In the genomic region with DNA sequence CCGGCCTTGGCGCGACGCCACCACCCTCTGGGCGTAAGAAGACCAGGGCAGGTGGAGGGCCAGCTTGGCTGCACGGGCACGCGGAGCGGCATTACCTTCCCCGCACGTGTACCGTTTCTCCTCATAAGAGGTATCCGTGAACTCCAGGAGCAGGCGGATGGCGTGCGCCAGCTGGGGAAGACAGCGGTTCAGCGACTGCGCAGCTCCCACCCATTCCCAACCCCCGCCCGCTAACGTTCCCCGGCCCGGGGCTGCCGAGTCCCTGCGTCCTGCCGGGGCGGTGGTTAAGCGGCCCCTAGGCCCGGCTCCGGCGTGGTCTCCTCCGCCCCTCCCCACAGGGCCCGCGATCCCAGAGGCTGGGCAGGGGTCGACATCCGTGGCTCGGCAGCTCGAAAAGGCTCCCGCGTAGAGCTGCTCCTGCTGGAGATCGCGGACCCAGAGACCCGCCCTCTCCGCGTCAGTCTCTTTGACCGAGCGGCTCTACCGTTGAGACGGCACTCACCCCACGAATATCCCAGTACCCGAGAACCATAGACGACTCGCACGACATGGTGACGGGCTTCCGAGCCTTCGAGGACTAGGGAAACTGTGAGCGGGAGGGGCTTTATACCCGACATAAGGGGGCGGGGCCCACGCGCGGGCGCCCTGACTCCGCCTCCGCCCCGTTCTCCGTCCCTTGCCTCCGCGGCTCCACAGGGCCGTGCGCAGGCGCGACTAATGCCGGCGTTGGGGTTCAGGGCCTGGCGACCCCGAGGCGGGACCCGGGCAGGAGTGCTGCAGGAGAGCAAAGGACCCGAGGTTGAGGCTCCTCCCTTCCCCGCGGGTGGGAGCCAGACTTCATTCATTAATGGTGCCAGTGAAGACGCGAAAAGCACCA, we compare ENCODE assay signal across 8 cellular contexts. TPM values are rescaled to one million over a fixed set of nuclear protein-coding genes. Genes with fewer than 3 reads are reported as not detected.
DNase-seq lines count a peak whose midpoint lies in the region; ATAC-seq and TF ChIP-seq lines count a peak whose summit lies in the region.

No MANE protein-coding gene starts in this region.

- H3K4me2 ChIP-seq in MM.1S (ENCODE audit: low read depth, low read length) = peak overlapping the region; percentile 66

- DNase-seq in COLO829 (ENCODE audit: low spot score) (peak; percentile 40), MM.1S (peak; percentile 23), T-helper 2 cell (peak; percentile 62 to 83 (median 71)), amygdala (lab: John Stamatoyannopoulos, UW) (peak in 53 of 56 donors; percentile 13 to 85 (median 56)), right atrium auricular region (ENCODE audit: low spot score) (peak; percentile 83), prostate gland (ENCODE audit: low spot score) (peak; percentile 75), upper lobe of right lung (peak; percentile 88)

- H3K9ac ChIP-seq in MM.1S (ENCODE audit: low read length) = peak overlapping the region; percentile 21; the same call in 1 of the 2 replicates

- no peak overlapping the region for H3K27ac ChIP-seq in MM.1S (ENCODE audit: low read length)
- peak overlapping the region; percentile 76 to 88 for H3K27ac ChIP-seq in right atrium auricular region
- H3K27ac ChIP-seq in prostate gland = peak overlapping the region; percentile 71 to 83
- H3K27ac ChIP-seq in upper lobe of right lung = peak overlapping the region; percentile 67

- H3K36me3 ChIP-seq in MM.1S (replicated peaks; ENCODE audit: insufficient read depth, low read length) (no peaks in the 10 kb centered on the region), right atrium auricular region (peaks cover 16% of the 10 kb centered on the region), prostate gland (peaks cover 3 to 4% of the 10 kb centered on the region in 2 donors), upper lobe of right lung (no peaks in the 10 kb centered on the region)

- under 1% methylated on average over 86 of the region's 86 CpGs for WGBS in prostate gland

- intact Hi-C loops in prostate gland (cut with DNase I) (loop anchor here (2.0 kb wide), 1 partner anchor 71 kb away; the partner anchor contains the start of gene GSTM2), upper lobe of right lung (cut with DNase I) (no loop called here)

- H4K20me1 ChIP-seq in MM.1S (ENCODE audit: insufficient read depth, low read length) = no peaks in the 10 kb centered on the region

- no peaks in the 10 kb centered on the region for H3K79me2 ChIP-seq in MM.1S (ENCODE audit: low read length)

- H3K4me1 ChIP-seq in MM.1S (ENCODE audit: low read length) (no peaks in the 10 kb centered on the region), right atrium auricular region (peaks cover 0 to 7% of the 10 kb centered on the region in 2 donors), prostate gland (replicated peaks) (no peaks in the 10 kb centered on the region), upper lobe of right lung (peaks cover 8% of the 10 kb centered on the region)

- ATAC-seq in GM21723 (IDR thresholded peaks at IDR 0.05; ENCODE audit: unreplicated experiment) (peak; percentile 81), upper lobe of right lung (peak; percentile 98)

- H3K27me3 ChIP-seq in MM.1S (replicated peaks; ENCODE audit: insufficient read depth, low read length) = no peaks in the 10 kb centered on the region
- no peaks in the 10 kb centered on the region for H3K27me3 ChIP-seq in right atrium auricular region
- no peaks in the 10 kb centered on the region for H3K27me3 ChIP-seq in prostate gland (replicated peaks; ENCODE audit: insufficient read depth)
- no peaks in the 10 kb centered on the region for H3K27me3 ChIP-seq in upper lobe of right lung

- H3K9me3 ChIP-seq in MM.1S (replicated peaks; ENCODE audit: insufficient read depth, low read length) (no peaks in the 10 kb centered on the region), right atrium auricular region (no peaks in the 10 kb centered on the region), prostate gland (no peaks in the 10 kb centered on the region), upper lobe of right lung (no peaks in the 10 kb centered on the region)

- peak; percentile 78 for TF ChIP-seq POLR2A in prostate gland (IDR thresholded peaks at IDR 0.05)

- peak overlapping the region; percentile 56 for H3K4me3 ChIP-seq in MM.1S (ENCODE audit: low read length)
- peak overlapping the region; percentile 67 to 88 for H3K4me3 ChIP-seq in right atrium auricular region
- peak overlapping the region; percentile 49 to 81 for H3K4me3 ChIP-seq in prostate gland
- H3K4me3 ChIP-seq in upper lobe of right lung = peak overlapping the region; percentile 77

- H3K9me2 ChIP-seq in MM.1S (replicated peaks; ENCODE audit: insufficient read depth, low read length) = no peaks in the 10 kb centered on the region

- H2AFZ ChIP-seq in MM.1S (ENCODE audit: low read length) = peak overlapping the region; percentile 90

- TF ChIP-seq CTCF in MM.1S (IDR thresholded peaks at IDR 0.05; ENCODE audit: low read length) = no peak
- no peak for TF ChIP-seq CTCF in right atrium auricular region (IDR thresholded peaks at IDR 0.05)
- no peak for TF ChIP-seq CTCF in prostate gland (IDR thresholded peaks at IDR 0.05)
- no peak for TF ChIP-seq CTCF in upper lobe of right lung (IDR thresholded peaks at IDR 0.05)

- H3F3A ChIP-seq in MM.1S (ENCODE audit: insufficient read depth, low read length) = no peaks in the 10 kb centered on the region

RNA-seq across cellular contexts. Expression of gene GSTM3, which starts 0.9 kb away (rescaled TPM):
- 100 to 1,000 TPM; 121 to 197 TPM for total RNA-seq in right atrium auricular region
- total RNA-seq in prostate gland = 100 to 1,000 TPM; 103 to 383 TPM
- 29.7 TPM for total RNA-seq in upper lobe of right lung

RNA-seq across cellular contexts. Expression of gene EPS8L3, which starts 23.7 kb away (rescaled TPM):
- under 1 TPM in 1 of 2 donors, not detected in 1; 0.19 TPM for total RNA-seq in right atrium auricular region
- total RNA-seq in prostate gland = under 1 TPM in 1 of 2 donors, not detected in 1; 0.34 TPM
- not detected for total RNA-seq in upper lobe of right lung

RNA-seq across cellular contexts. Expression of gene GSTM5, which starts 27.9 kb away (rescaled TPM):
- 1 to 10 TPM; 2.8 to 3.6 TPM for total RNA-seq in right atrium auricular region
- 10 to 100 TPM in 1 of 2 donors, 1 to 10 TPM in 1; 4.2 to 12.3 TPM for total RNA-seq in prostate gland
- total RNA-seq in upper lobe of right lung = 18.1 TPM

RNA-seq across cellular contexts. Expression of gene GSTM1, which starts 52.4 kb away (rescaled TPM):
- total RNA-seq in right atrium auricular region (10 to 100 TPM in 1 of 2 donors, not detected in 1; 21.6 TPM), prostate gland (not detected), upper lobe of right lung (not detected)

Comparison
In these comparisons a context has a peak if more than half of its experiments do, and no peak if none do; other contexts are left out.
1. DNase-seq: peak in every context shown above with its lines; median percentile 88 in upper lobe of right lung; 83 in right atrium auricular region; 75 in prostate gland; 71 in T-helper 2 cell; 56 in amygdala; 40 in COLO829; 23 in MM.1S.